Comparison of ENCODE assay signal across 8 cellular contexts in genomic region chr19:55516878-55517620, GRCh38. TPM values are rescaled to one million over a fixed set of nuclear protein-coding genes. Genes with fewer than 3 reads are reported as not detected.
DNase-seq lines count a peak whose midpoint lies in the region; ATAC-seq and TF ChIP-seq lines count a peak whose summit lies in the region.

No MANE protein-coding gene starts in this region.

- H3K4me3 ChIP-seq in dorsolateral prefrontal cortex (peak overlapping the region; percentile 41 to 79 (median 61)), lower leg skin (ENCODE audit: low read depth, poor library complexity, severe bottlenecking) (no peak overlapping the region)

- DNase-seq in CD1c-positive myeloid dendritic cell (ENCODE audit: extremely low spot score) (peak; percentile 97), NCI-H748 treated with DMSO at 0.1 percent for 48 hours (lab: John Stamatoyannopoulos, UW) (peak; percentile 81), dorsolateral prefrontal cortex (peak; percentile 90 to 97 (median 94)), lower leg skin (ENCODE audit: low spot score in 2 of 2) (peak; percentile 90 to 99)
- DNase-seq in activated CD4-positive, alpha-beta T cell treated with anti-CD3 and anti-CD28 coated beads, Interleukin-2, amount 50 U/mL, for 4 hours: peak; percentile 86 to 87
- peak; percentile 87 to 90 for DNase-seq in stimulated activated CD4-positive, alpha-beta T cell treated with anti-CD3 and anti-CD28 coated beads, Interleukin-4, amount 100 ng/mL, for 4 hours

- WGBS in lower leg skin, 2 donors: 9 to 11% methylated on average over 58 of the region's 61 CpGs

- ATAC-seq in GM19397 (IDR thresholded peaks at IDR 0.05; ENCODE audit: unreplicated experiment): peak; percentile 97
- ATAC-seq in HG03565 (IDR thresholded peaks at IDR 0.05; ENCODE audit: unreplicated experiment): peak; percentile 95

- no peaks in the 10 kb centered on the region for H3K27me3 ChIP-seq in dorsolateral prefrontal cortex

- TF ChIP-seq POLR2A in lower leg skin (IDR thresholded peaks at IDR 0.05): no peak

- intact Hi-C loops in dorsolateral prefrontal cortex (cut with DNase I) (loop anchor here (2.0 to 5.0 kb wide), 4 partner anchors 60 to 115 kb away; partner anchors contain the start of gene FIZ1 (in 1 of the 2)), lower leg skin (cut with DNase I; ENCODE audit: low total_unique reads) (loop anchor here (5.0 to 10.0 kb wide), 2 partner anchors 98 to 115 kb away; no protein-coding TSS in a partner anchor)

- peak; percentile 29 to 90 (median 78) for TF ChIP-seq CTCF in dorsolateral prefrontal cortex (IDR thresholded peaks at IDR 0.05 in 54 of 56, conservative IDR thresholded peaks at IDR 0.05 in 2 of 56; ENCODE audit: low read depth in 1 of 56, partially characterized antibody in 56 of 56)
- TF ChIP-seq CTCF in lower leg skin (IDR thresholded peaks at IDR 0.05): peak in 1 of 3 donors; percentile 62

- peak overlapping the region in 48 of 59 donors; percentile 31 to 91 (median 73) for H3K27ac ChIP-seq in dorsolateral prefrontal cortex

RNA-seq across cellular contexts. Expression of gene SBK2, which starts 19.9 kb away (rescaled TPM):
- not detected for total RNA-seq in dorsolateral prefrontal cortex
- total RNA-seq in lower leg skin: not detected

RNA-seq across cellular contexts. Expression of gene SBK3, which starts 28.3 kb away (rescaled TPM):
- total RNA-seq in dorsolateral prefrontal cortex (under 1 TPM in 1 of 120 experiments, not detected in 119; 0.47 TPM), lower leg skin (under 1 TPM in 1 of 4 donors, not detected in 3; 0.26 TPM)

RNA-seq across cellular contexts. Expression of gene SSC5D, which starts 28.8 kb away (rescaled TPM):
- total RNA-seq in dorsolateral prefrontal cortex (10 to 100 TPM in 1 of 120 experiments, 1 to 10 TPM in 119; 1.3 to 11.4 (median 4.6) TPM), lower leg skin (1 to 10 TPM in 3 of 4 donors, under 1 TPM in 1; 0.64 to 6.2 (median 3.0) TPM)

RNA-seq across cellular contexts. Expression of gene NAT14, which starts 32.1 kb away (rescaled TPM):
- total RNA-seq in dorsolateral prefrontal cortex (10 to 100 TPM; 31.4 to 82.8 (median 57.2) TPM), lower leg skin (1 to 10 TPM; 2.5 to 5.3 (median 4.1) TPM)

RNA-seq across cellular contexts. Expression of gene ZNF628, which starts 40.6 kb away (rescaled TPM):
- total RNA-seq in dorsolateral prefrontal cortex (10 to 100 TPM in 8 of 120 experiments, 1 to 10 TPM in 112; 3.1 to 14.2 (median 6.2) TPM), lower leg skin (10 to 100 TPM in 3 of 4 donors, 1 to 10 TPM in 1; 5.4 to 17.9 (median 12.2) TPM)
